In the genomic region with DNA sequence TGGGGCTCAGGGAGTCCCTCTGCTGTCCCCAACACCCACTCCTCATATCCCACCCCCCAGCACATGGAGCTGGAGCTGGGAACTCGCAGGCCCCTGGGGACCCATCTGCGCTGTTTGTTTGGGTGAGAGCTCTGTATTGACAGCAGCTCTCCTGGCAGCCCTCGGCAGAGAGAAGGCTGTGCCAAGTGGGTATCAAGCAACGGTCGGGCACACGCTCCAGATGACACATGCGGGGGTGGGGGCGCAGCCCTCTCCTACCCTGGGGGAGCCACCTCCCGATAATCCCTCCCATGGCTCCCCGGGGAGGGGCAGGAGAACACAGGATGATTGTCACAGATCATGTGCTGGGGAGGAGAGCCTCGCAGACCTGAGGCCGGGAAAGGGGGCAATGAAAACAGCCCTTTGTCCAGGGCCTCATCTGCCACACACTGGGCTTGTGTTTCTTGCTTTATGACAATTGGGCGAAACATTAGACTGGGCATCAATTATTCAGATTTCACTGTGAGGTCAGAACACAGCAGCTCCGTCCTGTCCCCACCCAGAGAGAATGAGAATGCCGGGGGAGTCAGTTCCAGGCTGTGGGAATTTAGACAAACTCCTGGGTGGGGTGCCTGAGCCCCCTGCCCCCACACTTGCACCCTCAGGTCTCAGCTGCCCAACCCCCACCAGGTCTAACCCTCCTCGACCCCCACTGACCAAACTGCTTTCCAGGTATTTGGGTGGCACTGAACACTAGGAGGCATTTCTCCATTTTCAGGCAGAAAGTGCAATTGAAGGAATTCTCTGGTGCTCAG, we compare ENCODE assay signal across 9 cellular contexts. TPM values are rescaled to one million over a fixed set of nuclear protein-coding genes. Genes with fewer than 3 reads are reported as not detected.
DNase-seq lines count a peak whose midpoint lies in the region; ATAC-seq lines count a peak whose summit lies in the region.
"Had no signal": no experiment of that assay in that cellular context is flagged by ENCODE, and none has a peak within 500 bp of the region (broad histone marks: within the 10 kb centered on the region; RNA-seq: fewer than 3 reads in every experiment).

No MANE protein-coding gene starts in this region.

- H3K4me3 Mint-ChIP-seq in CD4-positive, alpha-beta memory T cell, result no peak overlapping the region

- H3K9ac ChIP-seq in subcutaneous abdominal adipose tissue (ENCODE audit: low read length in 5 of 5), result peak overlapping the region in 1 of 5 donors; percentile 14

- no peaks in the 10 kb centered on the region for H3K27me3 ChIP-seq in subcutaneous abdominal adipose tissue (ENCODE audit: control insufficient read depth in 5 of 5, insufficient read depth in 4 of 5, low read length in 5 of 5)
- H3K27me3 ChIP-seq in CD4-positive, alpha-beta memory T cell (ENCODE audit: insufficient read depth, low read length), result no peaks in the 10 kb centered on the region

- H3K4me1 Mint-ChIP-seq in CD4-positive, alpha-beta memory T cell, result peaks cover 6 to 12% (median 10%) of the 10 kb centered on the region in 4 donors

- H3K9me3 Mint-ChIP-seq in CD4-positive, alpha-beta memory T cell, result peaks cover 0 to 6% (median 0%) of the 10 kb centered on the region in 8 donors

- no peaks in the 10 kb centered on the region for H3K36me3 ChIP-seq in subcutaneous abdominal adipose tissue (ENCODE audit: control insufficient read depth in 5 of 5, insufficient read depth in 5 of 5, low read length in 5 of 5)
- no peaks in the 10 kb centered on the region for H3K36me3 ChIP-seq in CD4-positive, alpha-beta memory T cell (ENCODE audit: insufficient read depth, low read length)

- peak; percentile 11 for DNase-seq in NCI-H2227 (lab: John Stamatoyannopoulos, UW; ENCODE audit: unreplicated experiment)
- no peak for DNase-seq in NCI-H2227 treated with DMSO at 0.1 percent for 48 hours (lab: John Stamatoyannopoulos, UW)
- DNase-seq in SHP77 (lab: John Stamatoyannopoulos, UW), result peak; percentile 56 to 77
- DNase-seq in hypothalamus (lab: John Stamatoyannopoulos, UW), result peak in 46 of 51 donors; percentile 36 to 97 (median 84)
- DNase-seq in CD4-positive, alpha-beta memory T cell, result no peak
- DNase-seq in activated T-cell treated with anti-CD3 and anti-CD28 coated beads, Interleukin-2, amount 50 U/mL, for 1 hour, result no peak

- no peak for ATAC-seq in HG02870 (IDR thresholded peaks at IDR 0.05; ENCODE audit: unreplicated experiment)

- no peaks in the 10 kb centered on the region for H3K36me3 Mint-ChIP-seq in CD4-positive, alpha-beta memory T cell
- H3K36me3 Mint-ChIP-seq: IgD-negative memory B cell had no signal

- peak overlapping the region; percentile 18 for H3K27ac ChIP-seq in subcutaneous abdominal adipose tissue (ENCODE audit: low read depth, low read length)
- no peak overlapping the region for H3K27ac ChIP-seq in CD4-positive, alpha-beta memory T cell (ENCODE audit: low read depth, low read length)

- intact Hi-C loops in CD4-positive, alpha-beta memory T cell (cut with micrococcal nuclease), result no loop called here

- H3K27me3 Mint-ChIP-seq in CD4-positive, alpha-beta memory T cell, result peaks cover 0 to 1% of the 10 kb centered on the region in 2 donors
- H3K27me3 Mint-ChIP-seq: IgD-negative memory B cell had no signal

- POLR2A ChIA-PET in CD4-positive, alpha-beta memory T cell (lab: Charles Lee; ENCODE audit: partially characterized antibody), result interaction anchor here (1.7 kb wide), 1 partner anchor 16 kb away, joined by 5 read pairs; no protein-coding TSS in a partner anchor

- H3K27ac Mint-ChIP-seq in CD4-positive, alpha-beta memory T cell, result no peak overlapping the region
- H3K27ac Mint-ChIP-seq: IgD-negative memory B cell had no signal

- H3K9me3 ChIP-seq in subcutaneous abdominal adipose tissue (ENCODE audit: control insufficient read depth in 5 of 5, low read length in 5 of 5), result no peaks in the 10 kb centered on the region
- no peaks in the 10 kb centered on the region for H3K9me3 ChIP-seq in CD4-positive, alpha-beta memory T cell (ENCODE audit: control insufficient read depth in 1 of 2, low read length in 2 of 2)

- peaks cover 0 to 32% (median 19%) of the 10 kb centered on the region in 5 donors for H3K4me1 ChIP-seq in subcutaneous abdominal adipose tissue (ENCODE audit: control insufficient read depth in 5 of 5, insufficient read depth in 5 of 5, low read length in 5 of 5)
- H3K4me1 ChIP-seq in CD4-positive, alpha-beta memory T cell (ENCODE audit: insufficient read depth, low read length), result no peaks in the 10 kb centered on the region

- CTCF ChIA-PET in CD4-positive, alpha-beta memory T cell (lab: Charles Lee; ENCODE audit: partially characterized antibody), result interaction anchor here (1.1 kb wide), 1 partner anchor 65 kb away, joined by 3 read pairs; no protein-coding TSS in a partner anchor

- no peak overlapping the region for H3K4me3 ChIP-seq in subcutaneous abdominal adipose tissue (ENCODE audit: low read depth in 1 of 5, low read length in 5 of 5)
- no peak overlapping the region for H3K4me3 ChIP-seq in CD4-positive, alpha-beta memory T cell (ENCODE audit: low read length in 2 of 2)

RNA-seq across cellular contexts. Expression of gene KLF13, which starts 46.4 kb away (rescaled TPM):
- 100 to 1,000 TPM; 197 to 202 TPM for total RNA-seq in CD4-positive, alpha-beta memory T cell
- 10 to 100 TPM; 22.0 to 82.2 TPM for polyA plus RNA-seq in CD4-positive, alpha-beta memory T cell

Comparison
In these comparisons a context has a peak if more than half of its experiments do, and no peak if none do; other contexts are left out.
1. DNase-seq: peak in NCI-H2227 (single experiment), SHP77 (2 of 2) and hypothalamus (46 of 51); none in NCI-H2227 treated with DMSO at 0.1 percent for 48 hours (single experiment), CD4-positive, alpha-beta memory T cell (0 of 5) and activated T-cell treated with anti-CD3 and anti-CD28 coated beads, Interleukin-2, amount 50 U/mL, for 1 hour (single experiment).